8 cellular contexts compared by ENCODE assay signal in the genomic region with DNA sequence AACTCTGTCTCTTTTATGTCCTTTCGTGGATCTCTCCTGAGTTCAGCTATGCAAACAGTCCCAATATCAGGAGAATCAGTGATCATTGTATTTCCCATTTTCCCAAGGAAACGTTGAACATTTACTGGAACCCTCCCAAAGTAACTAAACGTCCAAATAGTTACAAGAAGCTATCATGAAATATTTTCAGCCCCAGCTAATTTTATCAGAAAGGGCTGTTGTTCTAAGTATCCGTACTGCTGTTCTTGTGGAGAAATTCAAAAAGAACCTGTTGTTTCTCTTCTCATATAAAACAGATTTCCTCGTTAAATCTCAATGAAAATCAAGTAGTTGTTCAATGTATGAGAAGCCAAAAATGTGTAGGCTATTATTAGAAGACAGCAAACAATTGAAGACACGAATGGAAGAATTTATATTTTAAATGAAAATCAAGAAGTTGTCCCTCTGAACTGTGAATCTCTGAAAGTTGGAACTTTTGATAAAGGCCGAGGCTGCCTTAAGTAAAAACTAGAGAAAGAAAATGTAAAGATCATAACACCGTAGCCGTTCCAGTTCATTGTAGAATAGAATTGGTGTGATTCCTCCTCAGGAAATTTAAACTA.
A peak's percentile ranks its signal among the peaks of the same experiment; 100 is the strongest.
DNase-seq lines count a peak whose midpoint lies in the region; ATAC-seq, FAIRE-seq and TF ChIP-seq lines count a peak whose summit lies in the region.

No MANE protein-coding gene starts in this region.

- TF ChIP-seq CTCF in GM12878 (IDR thresholded peaks at IDR 0.05 in 2 of 3, conservative IDR thresholded peaks at IDR 0.05 in 1 of 3; ENCODE audit: control insufficient read depth in 2 of 3, extremely low read depth in 1 of 3, insufficient read depth in 1 of 3, low read depth in 3 of 3, low read length in 3 of 3) (no peak), upper lobe of left lung (IDR thresholded peaks at IDR 0.05) (no peak)

- H3K9me3 ChIP-seq in GM12878 (replicated peaks; ENCODE audit: control insufficient read depth, insufficient read depth, low read length) (no peaks in the 10 kb centered on the region), upper lobe of left lung (peaks cover 0 to 4% (median 0%) of the 10 kb centered on the region in 4 donors)

- peaks cover 38% of the 10 kb centered on the region for H3K79me2 ChIP-seq in GM12878 (ENCODE audit: control insufficient read depth, insufficient read depth, low read length)

- CTCF ChIA-PET in activated naive CD4-positive, alpha-beta T cell treated with anti-CD3 and anti-CD28 coated beads, Interleukin-2, amount 10 ng/mL, durations not matched to agents 7 days and 5 days (lab: Charles Lee), result no interaction called here
- CTCF ChIA-PET in GM12878 (lab: Yijun Ruan, JAX), result interaction anchor here (0.6 to 6.4 kb wide), 9 partner anchors 8 to 1617 kb away, joined by 3 to 35 read pairs (median 4); a partner anchor contains a TSS

- H3K9me3 Mint-ChIP-seq in activated naive CD4-positive, alpha-beta T cell treated with anti-CD3 and anti-CD28 coated beads, Interleukin-2, amount 10 ng/mL, durations not matched to agents 7 days and 5 days, result no peaks in the 10 kb centered on the region
- H3K9me3 Mint-ChIP-seq in memory B cell, result no peaks in the 10 kb centered on the region

- H3K27ac ChIP-seq in GM12878 (ENCODE audit: control insufficient read depth, insufficient read depth) (peak overlapping the region; percentile 80), upper lobe of left lung (peak overlapping the region; percentile 78 to 96 (median 88))

- peaks cover 11% of the 10 kb centered on the region for H3K27me3 Mint-ChIP-seq in activated naive CD4-positive, alpha-beta T cell treated with anti-CD3 and anti-CD28 coated beads, Interleukin-2, amount 10 ng/mL, durations not matched to agents 7 days and 5 days
- no peaks in the 10 kb centered on the region for H3K27me3 Mint-ChIP-seq in memory B cell

- H3K4me1 ChIP-seq in GM12878 (ENCODE audit: control insufficient read depth, insufficient read depth, low read length) (no peaks in the 10 kb centered on the region), upper lobe of left lung (peaks cover 6 to 28% (median 19%) of the 10 kb centered on the region in 4 donors)

- intact Hi-C loops in GM12878 (cut with micrococcal nuclease; ENCODE audit: unreplicated experiment), result loop anchor here (5.0 kb wide), 5 partner anchors 93 to 1697 kb away; a partner anchor contains a TSS

- no TSS peak for BruUV-seq in GM12878 (replicated peaks; lab: Mats Ljungman, UMichigan)

- SMC1A ChIA-PET in GM12878 (lab: Charles Lee; ENCODE audit: uncharacterized antibody, unreplicated experiment), result interaction anchor here (0.6 to 5.2 kb wide), 11 partner anchors 8 to 1643 kb away, joined by 3 to 32 read pairs (median 3); a partner anchor contains a TSS

- no peak for TF ChIP-seq RAD21 in GM12878 (IDR thresholded peaks at IDR 0.05; ENCODE audit: insufficient read depth, low read depth, low read length)

- TF ChIP-seq EP300 in GM12878 (IDR thresholded peaks at IDR 0.05; ENCODE audit: borderline replicate concordance in 1 of 2, control insufficient read depth in 1 of 2, low read depth in 2 of 2, low read length in 2 of 2), result no peak
- no peak for TF ChIP-seq EP300 in upper lobe of left lung (IDR thresholded peaks at IDR 0.05)

- peak overlapping the region; percentile 73 for H3K4me3 ChIP-seq in GM12878
- H3K4me3 ChIP-seq in upper lobe of left lung, result peak overlapping the region in 3 of 4 donors; percentile 54 to 57 (median 54)

- peak overlapping the region; percentile 87 for H3K4me2 ChIP-seq in GM12878 (ENCODE audit: control insufficient read depth, insufficient read depth)

- H3K27ac Mint-ChIP-seq in activated naive CD4-positive, alpha-beta T cell treated with anti-CD3 and anti-CD28 coated beads, Interleukin-2, amount 10 ng/mL, durations not matched to agents 7 days and 5 days, result peak overlapping the region; percentile 98
- H3K27ac Mint-ChIP-seq in memory B cell, result peak overlapping the region; percentile 98

- no peak overlapping the region; the same call in 1 of the 2 replicates for H2AFZ ChIP-seq in GM12878 (ENCODE audit: control insufficient read depth, low read depth, low read length)

- 1% methylated on average over 9 of the region's 9 CpGs for WGBS in GM12878 (ENCODE audit: insufficient coverage, insufficient replicate concordance, low lambda C conversion rate, missing lambda C conversion rate)
- 10 to 12% methylated on average over 9 of the region's 9 CpGs for WGBS in upper lobe of left lung, 2 donors

- H3K36me3 ChIP-seq in GM12878 (ENCODE audit: control insufficient read depth in 2 of 2, insufficient read depth in 2 of 2, low read length in 1 of 2) (no peaks in the 10 kb centered on the region), upper lobe of left lung (no peaks in the 10 kb centered on the region)

- H3K4me1 Mint-ChIP-seq in activated naive CD4-positive, alpha-beta T cell treated with anti-CD3 and anti-CD28 coated beads, Interleukin-2, amount 10 ng/mL, durations not matched to agents 7 days and 5 days, result peaks cover 29% of the 10 kb centered on the region
- peaks cover 23% of the 10 kb centered on the region for H3K4me1 Mint-ChIP-seq in memory B cell

- H3K9ac ChIP-seq in GM12878 (ENCODE audit: control insufficient read depth, insufficient read depth, low read length), result peak overlapping the region; percentile 96

- in situ Hi-C loops in GM12878 (cut with MboI), result loop anchor here (5.0 to 10.0 kb wide), 4 partner anchors 73 to 1697 kb away; a partner anchor contains a TSS

- no peak for FAIRE-seq in GM12878 (lab: Jason Lieb, UNC)

- H3K27me3 ChIP-seq in GM12878 (replicated peaks in 1 of 2; ENCODE audit: control insufficient read depth in 2 of 2, insufficient read depth in 2 of 2, low read length in 1 of 2), result no peaks in the 10 kb centered on the region
- H3K27me3 ChIP-seq in upper lobe of left lung, result no peaks in the 10 kb centered on the region

- no peak for ATAC-seq in GM12878
- ATAC-seq in memory B cell (ENCODE audit: low read depth), result no peak
- ATAC-seq in upper lobe of left lung (ENCODE audit: low FRiP score in 2 of 2), result no peak
- no peak for ATAC-seq in GM19397 (IDR thresholded peaks at IDR 0.05; ENCODE audit: unreplicated experiment)

- TF ChIP-seq POLR2A in GM12878 (IDR thresholded peaks at IDR 0.05; ENCODE audit: low read depth, low read length) (no peak), upper lobe of left lung (IDR thresholded peaks at IDR 0.05) (no peak)

- peak overlapping the region; percentile 93 for H3K4me3 Mint-ChIP-seq in activated naive CD4-positive, alpha-beta T cell treated with anti-CD3 and anti-CD28 coated beads, Interleukin-2, amount 10 ng/mL, durations not matched to agents 7 days and 5 days
- H3K4me3 Mint-ChIP-seq in memory B cell, result peak overlapping the region; percentile 89

- peaks cover 37% of the 10 kb centered on the region for H3K36me3 Mint-ChIP-seq in activated naive CD4-positive, alpha-beta T cell treated with anti-CD3 and anti-CD28 coated beads, Interleukin-2, amount 10 ng/mL, durations not matched to agents 7 days and 5 days
- H3K36me3 Mint-ChIP-seq in memory B cell, result peaks cover 2% of the 10 kb centered on the region

- H4K20me1 ChIP-seq in GM12878 (ENCODE audit: control insufficient read depth, insufficient read depth), result no peaks in the 10 kb centered on the region; the same call in 1 of the 2 replicates

- POLR2A ChIA-PET in GM12878 (lab: Charles Lee), result interaction anchor here (0.6 to 8.5 kb wide), 16 partner anchors 8 to 1625 kb away, joined by 3 to 109 read pairs (median 4); a partner anchor contains a TSS

- no peak for DNase-seq in activated naive CD4-positive, alpha-beta T cell treated with anti-CD3 and anti-CD28 coated beads, Interleukin-2, amount 10 ng/mL, durations not matched to agents 7 days and 5 days
- DNase-seq in activated naive CD4-positive, alpha-beta T cell treated with Interleukin-2 at 50 U/mL for 16 hours, result no peak
- no peak for DNase-seq in GM12878 (ENCODE audit: low read depth, low spot score)
- DNase-seq in memory B cell (ENCODE audit: low spot score in 2 of 2), result no peak
- no peak for DNase-seq in upper lobe of left lung
- DNase-seq in stimulated activated CD4-positive, alpha-beta T cell treated with anti-CD3 and anti-CD28 coated beads, Interleukin-4, amount 100 ng/mL, for 1 hour, result no peak
- DNase-seq in OCI-M1 (lab: John Stamatoyannopoulos, UW), result no peak

- RAD21 ChIA-PET in GM12878 (lab: Charles Lee; ENCODE audit: unreplicated experiment), result interaction anchor here (1.0 to 4.7 kb wide), 7 partner anchors 11 to 76 kb away, joined by 3 to 23 read pairs (median 4); a partner anchor contains a TSS

TF ChIP-seq in GM12878, 131 proteins besides CTCF, POLR2A, EP300 and RAD21 (continues in another document):
- TF ChIP-seq KAT2A (conservative IDR thresholded peaks at IDR 0.05; ENCODE audit: control insufficient read depth, low read depth, low read length) (no peak), DPF2 (IDR thresholded peaks at IDR 0.05) (no peak), SMAD1 (IDR thresholded peaks at IDR 0.05; ENCODE audit: low read depth, partially characterized antibody) (peak; percentile 16), CBFB (IDR thresholded peaks at IDR 0.05; ENCODE audit: low read depth) (no peak), JUND (IDR thresholded peaks at IDR 0.05; ENCODE audit: low read depth, low read length) (no peak), POU2F2 (IDR thresholded peaks at IDR 0.05; ENCODE audit: borderline replicate concordance, low read depth, low read length) (no peak), PAX8 (IDR thresholded peaks at IDR 0.05) (0 out of 2 replicates have a peak, but pooled peaks have one; percentile 20), IKZF1 (conservative IDR thresholded peaks at IDR 0.05) (0 out of 2 replicates have a peak, but pooled peaks have one; percentile 4), CHD1 (IDR thresholded peaks at IDR 0.05; ENCODE audit: low read depth, low read length) (no peak), YBX1 (IDR thresholded peaks at IDR 0.05) (no peak)
